In genomic region chr2:46701152-46701551, GRCh38 we compare ENCODE assay signal across 12 cellular contexts. TPM values are rescaled to one million over a fixed set of nuclear protein-coding genes. Genes with fewer than 3 reads are reported as not detected.
DNase-seq lines count a peak whose midpoint lies in the region; ATAC-seq and TF ChIP-seq lines count a peak whose summit lies in the region.
"Had no signal": no experiment of that assay in that cellular context is flagged by ENCODE, and none has a peak within 500 bp of the region (broad histone marks: within the 10 kb centered on the region; RNA-seq: fewer than 3 reads in every experiment).

No MANE protein-coding gene starts in this region.

- no peaks in the 10 kb centered on the region for H3K9me3 Mint-ChIP-seq in activated naive CD8-positive, alpha-beta T cell (ENCODE audit: low read depth)
- H3K9me3 Mint-ChIP-seq in activated naive CD8-positive, alpha-beta T cell treated with anti-CD3 and anti-CD28 coated beads, Interleukin-2, amount 50 U/mL, for 24 hours, result no peaks in the 10 kb centered on the region
- no peaks in the 10 kb centered on the region for H3K9me3 Mint-ChIP-seq in activated CD4-positive, alpha-beta T cell treated with anti-CD3 and anti-CD28 coated beads for 36 hours (ENCODE audit: low read depth)
- H3K9me3 Mint-ChIP-seq: dendritic cell treated with granulocyte-macrophage colony-stimulating factor and Interleukin-4, amounts not matched to agents 40 ng/mL and 50 ng/mL, for 4 days had no signal

- H3K4me3 Mint-ChIP-seq in activated naive CD8-positive, alpha-beta T cell, result peak overlapping the region; percentile 50
- H3K4me3 Mint-ChIP-seq in activated naive CD8-positive, alpha-beta T cell treated with anti-CD3 and anti-CD28 coated beads, Interleukin-2, amount 50 U/mL, for 24 hours, result no peak overlapping the region
- H3K4me3 Mint-ChIP-seq in activated CD4-positive, alpha-beta T cell treated with anti-CD3 and anti-CD28 coated beads for 36 hours, result no peak overlapping the region
- H3K4me3 Mint-ChIP-seq: dendritic cell treated with granulocyte-macrophage colony-stimulating factor and Interleukin-4, amounts not matched to agents 40 ng/mL and 50 ng/mL, for 4 days had no signal

- H3K9me3 ChIP-seq in iPS-18a (ENCODE audit: control insufficient read depth, low read depth, low read length) (no peaks in the 10 kb centered on the region), thoracic aorta (no peaks in the 10 kb centered on the region)

- POLR2A ChIA-PET in activated CD4-positive, alpha-beta T cell treated with anti-CD3 and anti-CD28 coated beads for 36 hours (lab: Charles Lee), result no interaction called here

- H3K27me3 ChIP-seq in iPS-18a (ENCODE audit: control insufficient read depth, insufficient read depth, low read length) (no peaks in the 10 kb centered on the region), thoracic aorta (replicated peaks; ENCODE audit: insufficient read depth) (no peaks in the 10 kb centered on the region)

- TF ChIP-seq CTCF in thoracic aorta (IDR thresholded peaks at IDR 0.05), result no peak

- H3K36me3 ChIP-seq in iPS-18a (ENCODE audit: control insufficient read depth, low read depth, low read length) (no peaks in the 10 kb centered on the region), thoracic aorta (no peaks in the 10 kb centered on the region)

- peaks cover 58% of the 10 kb centered on the region for H3K4me1 ChIP-seq in iPS-18a (ENCODE audit: control insufficient read depth, low read depth, low read length)
- peaks cover 15 to 44% of the 10 kb centered on the region in 2 donors for H3K4me1 ChIP-seq in thoracic aorta (ENCODE audit: control insufficient read depth in 1 of 2, low read depth in 2 of 2)

- H3K27me3 Mint-ChIP-seq in activated naive CD8-positive, alpha-beta T cell, result no peaks in the 10 kb centered on the region
- no peaks in the 10 kb centered on the region for H3K27me3 Mint-ChIP-seq in activated naive CD8-positive, alpha-beta T cell treated with anti-CD3 and anti-CD28 coated beads, Interleukin-2, amount 50 U/mL, for 24 hours
- no peaks in the 10 kb centered on the region for H3K27me3 Mint-ChIP-seq in activated CD4-positive, alpha-beta T cell treated with anti-CD3 and anti-CD28 coated beads for 36 hours
- H3K27me3 Mint-ChIP-seq: dendritic cell treated with granulocyte-macrophage colony-stimulating factor and Interleukin-4, amounts not matched to agents 40 ng/mL and 50 ng/mL, for 4 days had no signal

- ATAC-seq in activated naive CD8-positive, alpha-beta T cell treated with anti-CD3 and anti-CD28 coated beads, Interleukin-2, amount 50 U/mL, for 24 hours, result no peak
- ATAC-seq in thoracic aorta (ENCODE audit: insufficient number of reproducible peaks, low FRiP score, low read depth), result no peak
- no peak for ATAC-seq in activated CD4-positive, alpha-beta T cell treated with anti-CD3 and anti-CD28 coated beads for 36 hours

- CTCF ChIA-PET in activated CD4-positive, alpha-beta T cell treated with anti-CD3 and anti-CD28 coated beads for 36 hours (lab: Charles Lee), result interaction anchor here (0.7 to 1.9 kb wide), 4 partner anchors 10 to 104 kb away, joined by 3 to 8 read pairs (median 4); no protein-coding TSS in a partner anchor

- DNase-seq in activated naive CD8-positive, alpha-beta T cell treated with anti-CD3 and anti-CD28 coated beads, Interleukin-2, amount 50 U/mL, for 24 hours, result no peak
- peak; percentile 76 for DNase-seq in amniotic epithelial cell (ENCODE audit: low read depth)
- DNase-seq in thoracic aorta (ENCODE audit: low spot score), result no peak
- no peak for DNase-seq in activated CD4-positive, alpha-beta T cell treated with anti-CD3 and anti-CD28 coated beads for 36 hours
- no peak for DNase-seq in T-helper 9 cell
- DNase-seq in germinal center (ENCODE audit: low spot score), result no peak
- DNase-seq: kidney; NCI-H2107; stimulated activated CD4-positive, alpha-beta T cell treated with anti-CD3 and anti-CD28 coated beads, Interleukin-15, amount 100 ng/mL, for 24 hours had no signal

- H3K9ac ChIP-seq in iPS-18a (ENCODE audit: low read length), result peak overlapping the region; percentile 14

- peak overlapping the region; percentile 64 for H3K27ac Mint-ChIP-seq in activated naive CD8-positive, alpha-beta T cell
- no peak overlapping the region for H3K27ac Mint-ChIP-seq in activated naive CD8-positive, alpha-beta T cell treated with anti-CD3 and anti-CD28 coated beads, Interleukin-2, amount 50 U/mL, for 24 hours
- no peak overlapping the region for H3K27ac Mint-ChIP-seq in activated CD4-positive, alpha-beta T cell treated with anti-CD3 and anti-CD28 coated beads for 36 hours
- H3K27ac Mint-ChIP-seq: dendritic cell treated with granulocyte-macrophage colony-stimulating factor and Interleukin-4, amounts not matched to agents 40 ng/mL and 50 ng/mL, for 4 days had no signal

- peaks cover 70% of the 10 kb centered on the region for H3K4me1 Mint-ChIP-seq in activated naive CD8-positive, alpha-beta T cell (ENCODE audit: low read depth)
- peaks cover 65% of the 10 kb centered on the region for H3K4me1 Mint-ChIP-seq in activated naive CD8-positive, alpha-beta T cell treated with anti-CD3 and anti-CD28 coated beads, Interleukin-2, amount 50 U/mL, for 24 hours
- peaks cover 47% of the 10 kb centered on the region for H3K4me1 Mint-ChIP-seq in activated CD4-positive, alpha-beta T cell treated with anti-CD3 and anti-CD28 coated beads for 36 hours

- H3K36me3 Mint-ChIP-seq in activated naive CD8-positive, alpha-beta T cell, result no peaks in the 10 kb centered on the region
- peaks cover 1% of the 10 kb centered on the region for H3K36me3 Mint-ChIP-seq in activated naive CD8-positive, alpha-beta T cell treated with anti-CD3 and anti-CD28 coated beads, Interleukin-2, amount 50 U/mL, for 24 hours (ENCODE audit: low read depth)
- peaks cover 2% of the 10 kb centered on the region for H3K36me3 Mint-ChIP-seq in activated CD4-positive, alpha-beta T cell treated with anti-CD3 and anti-CD28 coated beads for 36 hours (ENCODE audit: low read depth)

- intact Hi-C loops in activated CD4-positive, alpha-beta T cell treated with anti-CD3 and anti-CD28 coated beads for 36 hours (cut with DNase I, micrococcal nuclease), result no loop called here

- peak overlapping the region; percentile 40 for H3K4me3 ChIP-seq in iPS-18a (ENCODE audit: low read length)
- H3K4me3 ChIP-seq in thoracic aorta, result peak overlapping the region; percentile 30

- H3K27ac ChIP-seq in iPS-18a (ENCODE audit: low read length), result no peak overlapping the region
- no peak overlapping the region for H3K27ac ChIP-seq in thoracic aorta

RNA-seq across cellular contexts. Expression of gene SOCS5, which starts 2.1 kb away (rescaled TPM):
- 10 to 100 TPM; 31.5 to 59.8 TPM for total RNA-seq in thoracic aorta
- 1 to 10 TPM; 4.6 to 5.6 TPM for total RNA-seq in activated CD4-positive, alpha-beta T cell treated with anti-CD3 and anti-CD28 coated beads for 36 hours

Comparison
In these comparisons a context has a peak if more than half of its experiments do, and no peak if none do; other contexts are left out.
1. RNA of gene SOCS5, which starts 2.1 kb away (total RNA-seq): 31.5 to 59.8 TPM in thoracic aorta; 4.6 to 5.6 TPM in activated CD4-positive, alpha-beta T cell treated with anti-CD3 and anti-CD28 coated beads for 36 hours; every median in the first group is over 4 times any median in the second.